Comparison of ENCODE assay signal across 1 cellular context in the genomic region with DNA sequence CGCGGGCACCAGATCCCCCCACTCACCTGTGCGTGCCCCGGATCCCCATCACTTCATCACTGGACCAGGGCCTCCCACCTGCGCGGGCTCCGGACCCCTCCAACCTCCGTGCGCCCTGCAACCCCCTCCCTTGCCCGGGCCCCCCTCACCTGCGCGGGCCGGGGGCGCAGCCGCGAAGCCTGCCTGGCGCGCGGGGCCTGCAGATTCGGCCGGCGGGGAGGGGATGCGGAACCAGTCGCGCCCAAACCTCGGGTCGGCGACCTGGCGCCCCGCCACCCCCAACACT.
TF ChIP-seq lines count a peak whose summit lies in the region.

No MANE protein-coding gene starts in this region.

TF ChIP-seq in GM12878, 131 proteins besides CTCF, POLR2A, EP300 and RAD21 (continues in another document):
- TF ChIP-seq ZBTB40 (IDR thresholded peaks at IDR 0.05; ENCODE audit: borderline replicate concordance), result no peak
- TF ChIP-seq NR2F1 (conservative IDR thresholded peaks at IDR 0.05), result peak; percentile 18; the same call in 1 of the 2 replicates
- no peak for TF ChIP-seq MTA2 (IDR thresholded peaks at IDR 0.05; ENCODE audit: low read depth)
- peak; percentile 55; the same call in 1 of the 2 replicates for TF ChIP-seq LARP7 (IDR thresholded peaks at IDR 0.05)
- peak; percentile 23; the same call in 1 of the 2 replicates for TF ChIP-seq ZNF687 (IDR thresholded peaks at IDR 0.05)
- TF ChIP-seq NR2C1 (IDR thresholded peaks at IDR 0.05), result 0 out of 2 replicates have a peak, but pooled peaks have one; percentile 7
- TF ChIP-seq ELK1 (IDR thresholded peaks at IDR 0.05; ENCODE audit: low read depth, low read length), result no peak
- no peak for TF ChIP-seq BCLAF1 (IDR thresholded peaks at IDR 0.05)
- TF ChIP-seq EED (IDR thresholded peaks at IDR 0.05; ENCODE audit: low read depth), result no peak
- 0 out of 2 replicates have a peak, but pooled peaks have one; percentile 43 for TF ChIP-seq ZNF207 (IDR thresholded peaks at IDR 0.05; ENCODE audit: borderline replicate concordance)
- no peak for TF ChIP-seq EZH2 (IDR thresholded peaks at IDR 0.05; ENCODE audit: borderline replicate concordance, control insufficient read depth, low read depth, low read length)
- peak; percentile 70 for TF ChIP-seq BACH1 (IDR thresholded peaks at IDR 0.05; ENCODE audit: borderline replicate concordance)
- no peak for TF ChIP-seq STAT3 (IDR thresholded peaks at IDR 0.05; ENCODE audit: low read depth, low read length)
- no peak for TF ChIP-seq SP1 (IDR thresholded peaks at IDR 0.05; ENCODE audit: low read depth, low read length)
- TF ChIP-seq CBX3 (IDR thresholded peaks at IDR 0.05; ENCODE audit: borderline replicate concordance, low read depth), result no peak
- TF ChIP-seq IKZF1 (conservative IDR thresholded peaks at IDR 0.05), result peak; percentile 10; the same call in 1 of the 2 replicates
- TF ChIP-seq SMAD5 (IDR thresholded peaks at IDR 0.05; ENCODE audit: low read depth), result no peak
- TF ChIP-seq SIN3A (IDR thresholded peaks at IDR 0.05; ENCODE audit: low read depth, low read length), result no peak
- no peak for TF ChIP-seq ZNF217 (IDR thresholded peaks at IDR 0.05)
- no peak for TF ChIP-seq HDGF (IDR thresholded peaks at IDR 0.05)
- TF ChIP-seq RELB (IDR thresholded peaks at IDR 0.05; ENCODE audit: low read depth), result no peak
- no peak for TF ChIP-seq SUZ12 (IDR thresholded peaks at IDR 0.05; ENCODE audit: unreplicated experiment)
- no peak for TF ChIP-seq CREB1 (IDR thresholded peaks at IDR 0.05; ENCODE audit: low read depth)
- TF ChIP-seq REST (IDR thresholded peaks at IDR 0.05; ENCODE audit: low read depth, low read length), result no peak
- TF ChIP-seq CUX1 (IDR thresholded peaks at IDR 0.05; ENCODE audit: insufficient replicate concordance, low read depth, low read length), result no peak
- no peak for TF ChIP-seq USF1 (IDR thresholded peaks at IDR 0.05; ENCODE audit: borderline replicate concordance, extremely low read length, insufficient read depth, low read depth, low read length)
- TF ChIP-seq ZNF622 (IDR thresholded peaks at IDR 0.05), result no peak
- TF ChIP-seq YBX1 (IDR thresholded peaks at IDR 0.05), result no peak
- no peak for TF ChIP-seq NBN (IDR thresholded peaks at IDR 0.05)
- TF ChIP-seq SREBF1 (IDR thresholded peaks at IDR 0.05; ENCODE audit: low read length), result no peak
- no peak for TF ChIP-seq SRF (IDR thresholded peaks at IDR 0.05; ENCODE audit: low read depth in 2 of 2, low read length in 2 of 2)
- TF ChIP-seq ASH2L (IDR thresholded peaks at IDR 0.05; ENCODE audit: borderline replicate concordance, low read depth), result no peak
